Comparison of ENCODE assay signal across 9 cellular contexts in the genomic region with DNA sequence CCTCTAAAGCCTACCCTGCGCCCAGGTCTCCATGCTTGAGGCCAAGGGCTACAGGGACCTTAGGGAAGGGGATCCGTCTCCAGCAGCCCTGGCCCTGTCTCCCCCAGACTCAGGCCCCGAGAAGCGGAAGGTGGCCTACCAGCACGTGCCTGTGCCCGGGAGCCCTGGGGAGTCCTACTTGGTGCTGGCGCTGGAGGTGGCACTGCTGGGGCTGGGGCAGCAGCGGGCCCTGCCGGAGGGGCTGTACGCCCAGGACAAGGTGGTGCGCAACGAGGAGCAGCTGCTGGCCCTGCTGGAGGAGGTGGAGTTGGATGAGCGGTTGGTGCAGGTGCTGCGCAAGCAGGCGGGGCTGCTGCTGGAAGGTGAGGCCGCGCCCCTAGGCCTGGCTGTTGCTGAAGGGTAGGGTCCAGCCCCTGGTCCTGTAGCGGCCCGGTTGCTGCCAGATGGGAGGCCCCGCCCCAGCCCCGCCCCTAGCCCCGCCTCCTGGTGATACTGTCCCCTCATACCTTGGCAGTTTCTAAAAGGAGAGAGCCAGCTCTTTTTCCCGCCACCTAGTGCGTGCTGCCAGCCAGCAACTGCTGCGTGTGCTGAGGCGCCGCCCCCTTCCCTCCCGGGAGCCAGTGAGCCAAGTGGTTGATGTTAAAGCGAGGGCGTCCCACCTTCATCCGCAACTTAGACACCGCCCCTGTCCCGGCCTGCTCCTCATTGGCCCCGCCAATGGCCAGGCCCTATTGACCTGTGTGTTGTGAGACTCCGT. TPM values are rescaled to one million over a fixed set of nuclear protein-coding genes. Genes with fewer than 3 reads are reported as not detected.
A peak's percentile ranks its signal among the peaks of the same experiment; 100 is the strongest.
DNase-seq lines count a peak whose midpoint lies in the region; ATAC-seq and TF ChIP-seq lines count a peak whose summit lies in the region.
"Had no signal": no experiment of that assay in that cellular context is flagged by ENCODE, and none has a peak within 500 bp of the region (broad histone marks: within the 10 kb centered on the region; RNA-seq: fewer than 3 reads in every experiment).

No MANE protein-coding gene starts in this region.

- intact Hi-C loops in left cardiac atrium (cut with DNase I), result no loop called here

- DNase-seq in NCI-H82 (lab: John Stamatoyannopoulos, UW) (peak; percentile 44), NCI-H82 treated with DMSO at 0.1 percent for 48 hours (lab: John Stamatoyannopoulos, UW; ENCODE audit: unreplicated experiment) (no peak), RPMI8226 (peak; percentile 89), left cardiac atrium (peak; percentile 57), NCI-H2171 treated with DMSO at 0.1 percent for 48 hours (lab: John Stamatoyannopoulos, UW) (no peak), tibial nerve (ENCODE audit: low spot score in 2 of 2) (no peak), NOMO-1 treated with DMSO at 0.1 percent for 48 hours (lab: John Stamatoyannopoulos, UW; ENCODE audit: unreplicated experiment) (no peak)
- peak; percentile 22 to 38 for DNase-seq in stimulated activated CD4-positive, alpha-beta T cell treated with anti-CD3 and anti-CD28 coated beads, Interleukin-4, amount 100 ng/mL, for 4 hours

- peaks cover 0 to 12% (median 3%) of the 10 kb centered on the region in 4 donors for H3K4me1 ChIP-seq in tibial nerve

- H3K27ac ChIP-seq in tibial nerve, result no peak overlapping the region

- H3K27me3 ChIP-seq in tibial nerve, result no peaks in the 10 kb centered on the region

- no peak for TF ChIP-seq EP300 in tibial nerve (IDR thresholded peaks at IDR 0.05)

- 69 to 75% methylated on average over 20 to 33 of the region's 35 CpGs for WGBS in tibial nerve, 2 donors

- peak; percentile 54 to 60 for ATAC-seq in left cardiac atrium

- peaks cover 0 to 75% (median 0%) of the 10 kb centered on the region in 3 donors for H3K36me3 ChIP-seq in tibial nerve

- H3K9me3 ChIP-seq in tibial nerve, result no peaks in the 10 kb centered on the region

- TF ChIP-seq CTCF in tibial nerve (IDR thresholded peaks at IDR 0.05), result no peak

- no peak for TF ChIP-seq POLR2A in tibial nerve (IDR thresholded peaks at IDR 0.05)

- peak overlapping the region in 1 of 4 donors; percentile 23 for H3K4me3 ChIP-seq in tibial nerve

RNA-seq across cellular contexts. Expression of gene ZSWIM4, which starts 22.6 kb away (rescaled TPM):
- total RNA-seq in left cardiac atrium (1 to 10 TPM; 3.4 to 7.3 TPM), tibial nerve (10 to 100 TPM in 1 of 4 donors, 1 to 10 TPM in 3; 2.8 to 19.8 (median 4.0) TPM)

RNA-seq across cellular contexts. Expression of gene C19orf53, which starts 43.5 kb away (rescaled TPM):
- total RNA-seq in left cardiac atrium (10 to 100 TPM; 82.6 to 83.2 TPM), tibial nerve (100 to 1,000 TPM; 187 to 290 (median 235) TPM)

RNA-seq across cellular contexts. Expression of gene MRI1, which starts 53.5 kb away (rescaled TPM):
- total RNA-seq in left cardiac atrium, result 10 to 100 TPM; 15.8 to 16.4 TPM
- total RNA-seq in tibial nerve, result 100 to 1,000 TPM in 2 of 4 donors, 10 to 100 TPM in 2; 52.4 to 167 (median 94.4) TPM

RNA-seq across cellular contexts. Expression of gene NANOS3, which starts 59.1 kb away (rescaled TPM):
- 1 to 10 TPM; 1.0 to 1.2 TPM for total RNA-seq in left cardiac atrium
- total RNA-seq in tibial nerve, result not detected
- total RNA-seq: myocyte had no signal

Comparison
In these comparisons a context has a peak if more than half of its experiments do, and no peak if none do; other contexts are left out.
1. DNase-seq: peak in NCI-H82 (single experiment), RPMI8226 (single experiment), left cardiac atrium (single experiment) and stimulated activated CD4-positive, alpha-beta T cell treated with anti-CD3 and anti-CD28 coated beads, Interleukin-4, amount 100 ng/mL, for 4 hours (2 of 2); none in NCI-H82 treated with DMSO at 0.1 percent for 48 hours (single experiment), NCI-H2171 treated with DMSO at 0.1 percent for 48 hours (single experiment), tibial nerve (0 of 2) and NOMO-1 treated with DMSO at 0.1 percent for 48 hours (single experiment).